In genomic region chr6:158565122-158565429, GRCh38 we compare ENCODE assay signal across 1 cellular context.
TF ChIP-seq lines count a peak whose summit lies in the region.

No MANE protein-coding gene starts in this region.

TF ChIP-seq in H1, 55 proteins besides CTCF, POLR2A, EP300 and RAD21:
- no peak for TF ChIP-seq KDM4A (IDR thresholded peaks at IDR 0.05; ENCODE audit: low read depth, low read length, severe bottlenecking)
- no peak for TF ChIP-seq USF2 (IDR thresholded peaks at IDR 0.05; ENCODE audit: low read length)
- TF ChIP-seq ASH2L (IDR thresholded peaks at IDR 0.05; ENCODE audit: low read length): no peak
- no peak for TF ChIP-seq SRF (IDR thresholded peaks at IDR 0.05; ENCODE audit: low read depth, low read length)
- TF ChIP-seq JUND (IDR thresholded peaks at IDR 0.05; ENCODE audit: low read length): no peak
- no peak for TF ChIP-seq CHD2 (IDR thresholded peaks at IDR 0.05; ENCODE audit: low read length)
- no peak for TF ChIP-seq ATF2 (IDR thresholded peaks at IDR 0.05; ENCODE audit: low read length)
- no peak for TF ChIP-seq CEBPB (IDR thresholded peaks at IDR 0.05; ENCODE audit: low read depth, low read length)
- no peak for TF ChIP-seq TAF7 (optimal IDR thresholded peaks at IDR 0.05; ENCODE audit: borderline replicate concordance, low read depth, low read length)
- TF ChIP-seq ZNF274 (IDR thresholded peaks at IDR 0.05; ENCODE audit: borderline replicate concordance, extremely low read depth, low read length): no peak
- no peak for TF ChIP-seq ATF3 (IDR thresholded peaks at IDR 0.05; ENCODE audit: insufficient read depth, low read depth, low read length)
- TF ChIP-seq MAX (IDR thresholded peaks at IDR 0.05): no peak
- TF ChIP-seq BCL11A (IDR thresholded peaks at IDR 0.05; ENCODE audit: low read depth in 2 of 2, low read length in 2 of 2): no peak
- TF ChIP-seq MAFK (IDR thresholded peaks at IDR 0.05; ENCODE audit: low read depth, low read length): no peak
- no peak for TF ChIP-seq NRF1 (IDR thresholded peaks at IDR 0.05; ENCODE audit: low read depth, low read length)
- TF ChIP-seq CBX5 (IDR thresholded peaks at IDR 0.05; ENCODE audit: low read depth, low read length): no peak
